Comparison of ENCODE assay signal across 8 cellular contexts in the genomic region with DNA sequence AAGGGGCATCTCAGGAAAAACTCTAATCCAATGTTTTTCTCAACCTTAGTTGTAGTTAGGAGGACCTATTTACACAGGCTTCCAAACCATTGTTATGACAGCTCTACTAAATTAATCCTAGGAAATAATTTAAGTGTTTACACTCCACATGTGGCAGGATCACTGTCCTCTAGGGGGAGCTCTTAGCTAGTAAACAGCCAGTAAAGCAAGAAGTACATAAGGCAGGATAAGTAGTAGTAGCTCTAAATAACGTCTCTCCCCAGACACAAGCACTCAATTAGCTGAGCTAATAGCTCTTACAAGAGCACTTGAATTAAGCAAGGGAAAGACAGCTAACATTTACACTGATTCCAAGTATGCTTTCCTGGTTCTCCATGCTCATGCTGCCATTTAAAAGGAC. TPM values are rescaled to one million over a fixed set of nuclear protein-coding genes. Genes with fewer than 3 reads are reported as not detected.
DNase-seq lines count a peak whose midpoint lies in the region; ATAC-seq and TF ChIP-seq lines count a peak whose summit lies in the region.

No MANE protein-coding gene starts in this region.

- H3K36me3 ChIP-seq in SK-N-SH (replicated peaks in 1 of 2; ENCODE audit: control insufficient read depth in 1 of 2, insufficient read depth in 2 of 2, low read length in 1 of 2) (no peaks in the 10 kb centered on the region), psoas muscle (ENCODE audit: insufficient read depth in 1 of 2, low read depth in 1 of 2) (no peaks in the 10 kb centered on the region)

- H3K9me2 ChIP-seq in SK-N-SH, result no peaks in the 10 kb centered on the region

- no peak for TF ChIP-seq EP300 in SK-N-SH (IDR thresholded peaks at IDR 0.05; ENCODE audit: borderline replicate concordance in 1 of 2, low read depth in 1 of 2, low read length in 1 of 2)

- no peak overlapping the region for H3K4me3 ChIP-seq in SK-N-SH (ENCODE audit: low read depth in 2 of 2, low read length in 1 of 2)
- no peak overlapping the region for H3K4me3 ChIP-seq in cardiac fibroblast (replicated peaks in 1 of 2; ENCODE audit: low read depth in 2 of 2, low read length in 2 of 2)
- no peak overlapping the region for H3K4me3 ChIP-seq in psoas muscle

- no peak for DNase-seq in SK-N-SH
- DNase-seq in LHCN-M2 (ENCODE audit: low read depth), result peak; percentile 13
- DNase-seq in cardiac fibroblast (ENCODE audit: low read depth in 2 of 2), result peak; percentile 34 to 57
- no peak for DNase-seq in psoas muscle
- DNase-seq in NCI-H2196 (lab: John Stamatoyannopoulos, UW; ENCODE audit: unreplicated experiment), result no peak

- TF ChIP-seq RAD21 in SK-N-SH (IDR thresholded peaks at IDR 0.05; ENCODE audit: low read length), result peak; percentile 33; the same call in 1 of the 2 replicates

- no peak overlapping the region for H2AFZ ChIP-seq in SK-N-SH (ENCODE audit: low read depth)

- intact Hi-C loops in psoas muscle (cut with DNase I), result no loop called here

- ATAC-seq in SK-N-SH treated with all-trans-retinoic acid at 6 μM for 48 hours, result no peak
- ATAC-seq in psoas muscle, result no peak
- no peak for ATAC-seq in HG03439 (IDR thresholded peaks at IDR 0.05; ENCODE audit: unreplicated experiment)
- ATAC-seq in GM19324 (IDR thresholded peaks at IDR 0.05; ENCODE audit: low FRiP score, unreplicated experiment), result no peak

- H3K79me2 ChIP-seq in SK-N-SH (ENCODE audit: insufficient read depth), result no peaks in the 10 kb centered on the region

- no peak overlapping the region for H3K4me2 ChIP-seq in SK-N-SH

- no peak overlapping the region for H3K9ac ChIP-seq in SK-N-SH

- no peaks in the 10 kb centered on the region for H4K20me1 ChIP-seq in SK-N-SH (ENCODE audit: insufficient read depth)

- H3K9me3 ChIP-seq in SK-N-SH (no peaks in the 10 kb centered on the region), psoas muscle (no peaks in the 10 kb centered on the region)

- H3K4me1 ChIP-seq in SK-N-SH (ENCODE audit: control insufficient read depth in 1 of 2, insufficient read depth in 2 of 2, low read depth in 1 of 2, low read length in 1 of 2), result no peaks in the 10 kb centered on the region
- H3K4me1 ChIP-seq in psoas muscle, result no peaks in the 10 kb centered on the region

- H3K27ac ChIP-seq in SK-N-SH (ENCODE audit: low read depth in 2 of 2, low read length in 1 of 2), result no peak overlapping the region
- H3K27ac ChIP-seq in psoas muscle, result no peak overlapping the region

- 21% methylated on average over 1 of the region's 1 CpG for WGBS in SK-N-SH (ENCODE audit: low lambda C conversion rate)
- WGBS in psoas muscle, 3 donors, result 16 to 50% (median 35%) methylated on average over 1 of the region's 1 CpG

- TF ChIP-seq CTCF in SK-N-SH (IDR thresholded peaks at IDR 0.05) (peak; percentile 65), cardiac fibroblast (IDR thresholded peaks at IDR 0.05; ENCODE audit: low read depth, low read length) (peak; percentile 46), psoas muscle (IDR thresholded peaks at IDR 0.05) (peak; percentile 26)

- H3K27me3 ChIP-seq in SK-N-SH (ENCODE audit: insufficient read depth) (no peaks in the 10 kb centered on the region), psoas muscle (ENCODE audit: insufficient read depth in 3 of 3, low read length in 2 of 3) (peaks cover 0 to 20% (median 0%) of the 10 kb centered on the region in 3 donors)

- H3F3A ChIP-seq in SK-N-SH (replicated peaks; ENCODE audit: insufficient read depth), result no peaks in the 10 kb centered on the region

- CTCF ChIA-PET in SK-N-SH (lab: Yijun Ruan, JAX), result interaction anchor here (1.0 to 4.4 kb wide), 10 partner anchors 13 to 315 kb away, joined by 3 to 77 read pairs (median 16); no protein-coding TSS in a partner anchor

- POLR2A ChIA-PET in SK-N-SH (lab: Yijun Ruan, JAX), result no interaction called here

TF ChIP-seq in SK-N-SH, 30 proteins besides CTCF, POLR2A, EP300 and RAD21:
- TF ChIP-seq RFX5 (IDR thresholded peaks at IDR 0.05; ENCODE audit: low read length) (no peak), GABPA (IDR thresholded peaks at IDR 0.05; ENCODE audit: low read depth) (no peak), CHD2 (IDR thresholded peaks at IDR 0.05; ENCODE audit: low read length, partially characterized antibody) (no peak), RCOR1 (IDR thresholded peaks at IDR 0.05; ENCODE audit: low read length) (no peak), TCF12 (IDR thresholded peaks at IDR 0.05) (no peak), NFIC (IDR thresholded peaks at IDR 0.05; ENCODE audit: borderline replicate concordance) (no peak), FOSL2 (IDR thresholded peaks at IDR 0.05; ENCODE audit: borderline replicate concordance, low read depth) (no peak), SMC3 (IDR thresholded peaks at IDR 0.05; ENCODE audit: low read depth, low read length) (no peak), TEAD4 (IDR thresholded peaks at IDR 0.05; ENCODE audit: borderline replicate concordance, insufficient read depth) (no peak)
- TF ChIP-seq, protein P1, sequence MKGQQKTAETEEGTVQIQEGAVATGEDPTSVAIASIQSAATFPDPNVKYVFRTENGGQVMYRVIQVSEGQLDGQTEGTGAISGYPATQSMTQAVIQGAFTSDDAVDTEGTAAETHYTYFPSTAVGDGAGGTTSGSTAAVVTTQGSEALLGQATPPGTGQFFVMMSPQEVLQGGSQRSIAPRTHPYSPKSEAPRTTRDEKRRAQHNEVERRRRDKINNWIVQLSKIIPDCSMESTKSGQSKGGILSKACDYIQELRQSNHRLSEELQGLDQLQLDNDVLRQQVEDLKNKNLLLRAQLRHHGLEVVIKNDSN (IDR thresholded peaks at IDR 0.05; ENCODE audit: borderline replicate concordance, low read depth), result no peak
- TF ChIP-seq, protein P2, sequence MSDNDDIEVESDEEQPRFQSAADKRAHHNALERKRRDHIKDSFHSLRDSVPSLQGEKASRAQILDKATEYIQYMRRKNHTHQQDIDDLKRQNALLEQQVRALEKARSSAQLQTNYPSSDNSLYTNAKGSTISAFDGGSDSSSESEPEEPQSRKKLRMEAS (IDR thresholded peaks at IDR 0.05; ENCODE audit: low read depth), result no peak

TF ChIP-seq in SK-N-SH treated with all-trans-retinoic acid at 6 μM for 48 hours, 23 proteins besides CTCF, POLR2A, EP300 and RAD21 (continues in another document):
- TF ChIP-seq ARNTL (CRISPR knock-in tag; IDR thresholded peaks at IDR 0.05; ENCODE audit: borderline replicate concordance, low read depth) (no peak), TOX (CRISPR knock-in tag; IDR thresholded peaks at IDR 0.05; ENCODE audit: borderline replicate concordance) (no peak), ESRRG (CRISPR knock-in tag; IDR thresholded peaks at IDR 0.05) (no peak), ZFP3 (CRISPR knock-in tag; IDR thresholded peaks at IDR 0.05) (no peak), GLIS3 (CRISPR knock-in tag; IDR thresholded peaks at IDR 0.05) (no peak), CSDC2 (CRISPR knock-in tag; IDR thresholded peaks at IDR 0.05) (no peak)
- TF ChIP-seq, protein P3, sequence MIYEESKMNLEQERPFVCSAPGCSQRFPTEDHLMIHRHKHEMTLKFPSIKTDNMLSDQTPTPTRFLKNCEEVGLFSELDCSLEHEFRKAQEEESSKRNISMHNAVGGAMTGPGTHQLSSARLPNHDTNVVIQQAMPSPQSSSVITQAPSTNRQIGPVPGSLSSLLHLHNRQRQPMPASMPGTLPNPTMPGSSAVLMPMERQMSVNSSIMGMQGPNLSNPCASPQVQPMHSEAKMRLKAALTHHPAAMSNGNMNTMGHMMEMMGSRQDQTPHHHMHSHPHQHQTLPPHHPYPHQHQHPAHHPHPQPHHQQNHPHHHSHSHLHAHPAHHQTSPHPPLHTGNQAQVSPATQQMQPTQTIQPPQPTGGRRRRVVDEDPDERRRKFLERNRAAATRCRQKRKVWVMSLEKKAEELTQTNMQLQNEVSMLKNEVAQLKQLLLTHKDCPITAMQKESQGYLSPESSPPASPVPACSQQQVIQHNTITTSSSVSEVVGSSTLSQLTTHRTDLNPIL (CRISPR knock-in tag; IDR thresholded peaks at IDR 0.05; ENCODE audit: low read depth), result no peak
- TF ChIP-seq, protein P4, sequence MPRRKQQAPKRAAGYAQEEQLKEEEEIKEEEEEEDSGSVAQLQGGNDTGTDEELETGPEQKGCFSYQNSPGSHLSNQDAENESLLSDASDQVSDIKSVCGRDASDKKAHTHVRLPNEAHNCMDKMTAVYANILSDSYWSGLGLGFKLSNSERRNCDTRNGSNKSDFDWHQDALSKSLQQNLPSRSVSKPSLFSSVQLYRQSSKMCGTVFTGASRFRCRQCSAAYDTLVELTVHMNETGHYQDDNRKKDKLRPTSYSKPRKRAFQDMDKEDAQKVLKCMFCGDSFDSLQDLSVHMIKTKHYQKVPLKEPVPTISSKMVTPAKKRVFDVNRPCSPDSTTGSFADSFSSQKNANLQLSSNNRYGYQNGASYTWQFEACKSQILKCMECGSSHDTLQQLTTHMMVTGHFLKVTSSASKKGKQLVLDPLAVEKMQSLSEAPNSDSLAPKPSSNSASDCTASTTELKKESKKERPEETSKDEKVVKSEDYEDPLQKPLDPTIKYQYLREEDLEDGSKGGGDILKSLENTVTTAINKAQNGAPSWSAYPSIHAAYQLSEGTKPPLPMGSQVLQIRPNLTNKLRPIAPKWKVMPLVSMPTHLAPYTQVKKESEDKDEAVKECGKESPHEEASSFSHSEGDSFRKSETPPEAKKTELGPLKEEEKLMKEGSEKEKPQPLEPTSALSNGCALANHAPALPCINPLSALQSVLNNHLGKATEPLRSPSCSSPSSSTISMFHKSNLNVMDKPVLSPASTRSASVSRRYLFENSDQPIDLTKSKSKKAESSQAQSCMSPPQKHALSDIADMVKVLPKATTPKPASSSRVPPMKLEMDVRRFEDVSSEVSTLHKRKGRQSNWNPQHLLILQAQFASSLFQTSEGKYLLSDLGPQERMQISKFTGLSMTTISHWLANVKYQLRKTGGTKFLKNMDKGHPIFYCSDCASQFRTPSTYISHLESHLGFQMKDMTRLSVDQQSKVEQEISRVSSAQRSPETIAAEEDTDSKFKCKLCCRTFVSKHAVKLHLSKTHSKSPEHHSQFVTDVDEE (CRISPR knock-in tag; IDR thresholded peaks at IDR 0.05), result no peak

RNA-seq across cellular contexts. Expression of a gene that starts 37.3 kb away (rescaled TPM):
- polyA plus RNA-seq in SK-N-SH (2012; rRNA removed) (7.6 and 8.6 TPM in 2 replicates), psoas muscle (under 1 TPM in 2 of 3 donors, not detected in 1; 0.05 to 0.10 TPM)
- 10.6 and 11.4 TPM in 2 replicates for polyA plus RNA-seq in SK-N-SH (2012; cell fraction: cytosol; rRNA removed)
- polyA plus RNA-seq in SK-N-SH (2012; cell fraction: nucleus; rRNA removed), result 2.7 and 4.0 TPM in 2 replicates
- total RNA-seq in LHCN-M2 (2014; rRNA removed) (14.1 and 15.2 TPM in 2 replicates), psoas muscle (under 1 TPM; 0.08 to 0.28 (median 0.15) TPM)
- polyA plus RNA-seq in LHCN-M2 (2012), result 6.3 TPM

Comparison
In these comparisons a context has a peak if more than half of its experiments do, and no peak if none do; other contexts are left out.
1. DNase-seq: peak in LHCN-M2 (single experiment) and cardiac fibroblast (2 of 2); none in SK-N-SH (single experiment), psoas muscle (0 of 2) and NCI-H2196 (single experiment).
2. RNA of a gene that starts 37.3 kb away (total RNA-seq): 14.1 to 15.2 TPM in LHCN-M2; 0.08 to 0.28 TPM in psoas muscle; every median in the first group is over 10 times any median in the second.
3. Peak in every context shown above with its lines, with median percentiles within 50 percentile points of each other: CTCF ChIP-seq.